8 cellular contexts compared by ENCODE assay signal in the genomic region with DNA sequence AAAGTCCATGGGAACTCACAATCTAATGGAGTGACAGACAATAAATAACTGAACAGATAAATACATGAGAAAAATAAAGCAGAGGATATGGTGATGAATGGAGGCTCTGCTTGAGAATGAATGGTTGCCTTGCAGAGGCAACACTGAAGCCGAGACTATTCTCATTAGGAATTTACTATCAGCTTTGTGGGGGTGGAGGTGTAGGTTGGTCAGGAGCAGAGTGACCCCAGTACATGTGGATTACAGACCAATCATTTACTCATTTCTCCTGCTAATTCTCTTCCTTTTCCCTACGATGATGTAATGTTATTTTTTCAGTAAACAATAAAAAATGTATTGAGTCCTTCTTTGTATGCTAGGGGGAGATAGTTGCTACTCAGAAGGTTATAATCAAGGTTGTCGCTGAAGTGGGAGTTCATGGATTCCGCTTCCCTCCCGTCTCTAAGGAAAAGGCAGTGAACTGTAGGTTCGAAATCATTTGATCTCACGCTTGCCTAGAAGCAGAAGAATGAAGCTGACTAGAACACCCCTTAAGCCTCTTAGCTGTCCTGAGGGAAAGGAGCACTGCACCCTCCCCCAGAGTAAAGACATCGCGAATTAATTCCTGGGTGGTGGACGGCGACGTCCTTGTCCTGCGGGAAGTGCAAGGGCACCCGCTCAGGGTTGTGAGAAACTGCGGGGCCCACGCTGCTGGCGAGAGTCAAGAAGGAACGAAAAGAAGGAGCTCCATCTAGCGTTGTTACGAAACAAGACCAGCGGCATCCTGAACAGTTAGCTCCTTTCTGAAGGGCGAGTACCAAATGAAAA.
A peak's percentile ranks its signal among the peaks of the same experiment; 100 is the strongest.
DNase-seq lines count a peak whose midpoint lies in the region; ATAC-seq, FAIRE-seq and TF ChIP-seq lines count a peak whose summit lies in the region.

No MANE protein-coding gene starts in this region.

- DNase-seq in DMS 273 (lab: John Stamatoyannopoulos, UW; ENCODE audit: unreplicated experiment) (peak; percentile 95), OCI-M1 (lab: John Stamatoyannopoulos, UW) (peak; percentile 74), frontal cortex (ENCODE audit: low spot score in 2 of 2) (peak; percentile 17 to 61), nephron progenitor cell (peak; percentile 68), suprapubic skin (ENCODE audit: low spot score in 2 of 2) (peak; percentile 69 to 81)
- DNase-seq in Jurkat, Clone E6-1 (ENCODE audit: low read depth, low spot score), result peak; percentile 53
- peak; percentile 19 for DNase-seq in activated effector memory CD4-positive, alpha-beta T cell treated with Interleukin-2 at 50 U/mL for 16 hours

- H3K27me3 ChIP-seq in suprapubic skin, result peaks cover 3% of the 10 kb centered on the region

- no peak for FAIRE-seq in frontal cortex (lab: Jason Lieb, UNC)

- H3K9me3 ChIP-seq in suprapubic skin, result no peaks in the 10 kb centered on the region

- H3K27ac ChIP-seq in suprapubic skin, result no peak overlapping the region

- peak overlapping the region; percentile 41 for H3K4me3 ChIP-seq in Jurkat, Clone E6-1 (ENCODE audit: low read length)
- H3K4me3 ChIP-seq in suprapubic skin, result peak overlapping the region; percentile 35

- no peak overlapping the region for H3K27ac Mint-ChIP-seq in nephron progenitor cell

- H3K4me1 ChIP-seq in suprapubic skin, result peaks cover 9% of the 10 kb centered on the region

- no peaks in the 10 kb centered on the region for H3K4me1 Mint-ChIP-seq in nephron progenitor cell

- H3K27me3 Mint-ChIP-seq in nephron progenitor cell (ENCODE audit: low read depth, poor library complexity), result no peaks in the 10 kb centered on the region

- H3K4me3 Mint-ChIP-seq in nephron progenitor cell, result no peak overlapping the region

- no peak for TF ChIP-seq POLR2A in suprapubic skin (IDR thresholded peaks at IDR 0.05)

- H3K36me3 Mint-ChIP-seq in nephron progenitor cell (ENCODE audit: low read depth), result no peaks in the 10 kb centered on the region

- no peaks in the 10 kb centered on the region for H3K36me3 ChIP-seq in suprapubic skin

- TF ChIP-seq CTCF in nephron progenitor cell (IDR thresholded peaks at IDR 0.05), result peak; percentile 54
- peak in 1 of 2 donors; percentile 27 for TF ChIP-seq CTCF in suprapubic skin (IDR thresholded peaks at IDR 0.05)

- peaks cover 36% of the 10 kb centered on the region for H3K9me3 Mint-ChIP-seq in nephron progenitor cell

- ATAC-seq in GM21515 (IDR thresholded peaks at IDR 0.05; ENCODE audit: unreplicated experiment), result peak; percentile 93

- TF ChIP-seq EP300 in suprapubic skin (IDR thresholded peaks at IDR 0.05), result no peak

- WGBS in suprapubic skin, result 7% methylated on average over 22 of the region's 22 CpGs

Comparison
In these comparisons a context has a peak if more than half of its experiments do, and no peak if none do; other contexts are left out.
1. DNase-seq: peak in every context shown above with its lines; median percentile 95 in DMS 273; 75 in suprapubic skin; 74 in OCI-M1; 68 in nephron progenitor cell; 53 in Jurkat, Clone E6-1; 39 in frontal cortex; 19 in activated effector memory CD4-positive, alpha-beta T cell treated with Interleukin-2 at 50 U/mL for 16 hours.